Comparison of ENCODE assay signal across 14 cellular contexts in genomic region chr3:160616721-160617120, GRCh38. TPM values are rescaled to one million over a fixed set of nuclear protein-coding genes. Genes with fewer than 3 reads are reported as not detected.
DNase-seq lines count a peak whose midpoint lies in the region; ATAC-seq and TF ChIP-seq lines count a peak whose summit lies in the region.
"Had no signal": no experiment of that assay in that cellular context is flagged by ENCODE, and none has a peak within 500 bp of the region (broad histone marks: within the 10 kb centered on the region; RNA-seq: fewer than 3 reads in every experiment).

No MANE protein-coding gene starts in this region.

- no peaks in the 10 kb centered on the region for H3K36me3 ChIP-seq in mesenchymal stem cell (ENCODE audit: control insufficient read depth in 1 of 2, insufficient read depth in 2 of 2, low read depth in 1 of 2, low read length in 2 of 2)

- no peak overlapping the region for H3K4me2 ChIP-seq in mesenchymal stem cell (ENCODE audit: low read length, poor library complexity, severe bottlenecking)

- H3K23ac ChIP-seq in mesenchymal stem cell (ENCODE audit: low read length in 2 of 2): no peak overlapping the region

- ATAC-seq in GM21529 (IDR thresholded peaks at IDR 0.05; ENCODE audit: unreplicated experiment) (no peak), HG02678 (IDR thresholded peaks at IDR 0.05; ENCODE audit: unreplicated experiment) (no peak)
- ATAC-seq: activated CD8-positive, alpha-beta memory T cell treated with anti-CD3 and anti-CD28 coated beads, Interleukin-2, amount 10 ng/mL, durations not matched to agents 7 days and 5 days had no signal

- H2AFZ ChIP-seq in mesenchymal stem cell (ENCODE audit: low read depth, low read length): no peak overlapping the region

- no peaks in the 10 kb centered on the region for H3K4me1 ChIP-seq in mesenchymal stem cell (ENCODE audit: control insufficient read depth, insufficient read depth, low read depth, low read length)

- POLR2A ChIA-PET in AG04449 (lab: Yijun Ruan, JAX): no interaction called here

- H2AK5ac ChIP-seq in mesenchymal stem cell (ENCODE audit: low read length, severe bottlenecking): no peak overlapping the region

- no peak overlapping the region for H2BK12ac ChIP-seq in mesenchymal stem cell (ENCODE audit: low read length in 2 of 2)

- CTCF ChIA-PET in AG04449 (lab: Yijun Ruan, JAX): no interaction called here

- peak overlapping the region; percentile 5 for H3K9ac ChIP-seq in mesenchymal stem cell (ENCODE audit: low read length)

- H3K4ac ChIP-seq in mesenchymal stem cell (ENCODE audit: low read depth in 1 of 2, low read length in 2 of 2): no peak overlapping the region

- 54% methylated on average over 2 of the region's 2 CpGs for WGBS in mesenchymal stem cell

- no peak overlapping the region for H3K4me3 ChIP-seq in AG04449 (ENCODE audit: low read depth, low read length)
- no peak overlapping the region for H3K4me3 ChIP-seq in epithelial cell of esophagus (ENCODE audit: low read length)
- no peak overlapping the region for H3K4me3 ChIP-seq in mesenchymal stem cell (ENCODE audit: insufficient read depth in 1 of 2, low read depth in 1 of 2, low read length in 2 of 2)

- no peak overlapping the region for H3K27ac ChIP-seq in mesenchymal stem cell (ENCODE audit: low read length, poor library complexity, severe bottlenecking)

- peak overlapping the region in 1 of 2 experiments; percentile 1 for H3K18ac ChIP-seq in mesenchymal stem cell (ENCODE audit: low read depth in 1 of 2, low read length in 2 of 2)

- no peaks in the 10 kb centered on the region for H3K9me3 ChIP-seq in mesenchymal stem cell (ENCODE audit: control insufficient read depth, low read length)

- H2BK5ac ChIP-seq in mesenchymal stem cell (ENCODE audit: low read depth, low read length, poor library complexity, severe bottlenecking): no peak overlapping the region

- H3K14ac ChIP-seq in mesenchymal stem cell (ENCODE audit: low read length in 2 of 2): no peak overlapping the region

- no peak overlapping the region for H2BK120ac ChIP-seq in mesenchymal stem cell (ENCODE audit: low read depth, low read length)

- DNase-seq in AG04449 (ENCODE audit: low read depth, low spot score) (peak; percentile 21), LHCN-M2 (ENCODE audit: low read depth) (peak; percentile 60), epithelial cell of esophagus (ENCODE audit: low read depth) (peak; percentile 70), mesenchymal stem cell (peak; percentile 42), NCI-H1436 (lab: John Stamatoyannopoulos, UW) (no peak), iPS-NIHi7 (ENCODE audit: extremely low spot score) (no peak)
- DNase-seq: activated CD8-positive, alpha-beta memory T cell treated with anti-CD3 and anti-CD28 coated beads, Interleukin-2, amount 10 ng/mL, durations not matched to agents 7 days and 5 days; amniotic stem cell; left cardiac atrium; NCI-H510A; SHP77; stimulated activated CD4-positive, alpha-beta T cell treated with anti-CD3 and anti-CD28 coated beads, Interleukin-4, amount 100 ng/mL, for 4 hours had no signal

- no peak overlapping the region for H4K8ac ChIP-seq in mesenchymal stem cell (ENCODE audit: low read length)

- H3K79me1 ChIP-seq in mesenchymal stem cell (replicated peaks; ENCODE audit: low read length, poor library complexity, severe bottlenecking): no peaks in the 10 kb centered on the region

- peaks cover 0 to 14% of the 10 kb centered on the region in 2 experiments for H3K27me3 ChIP-seq in mesenchymal stem cell (ENCODE audit: control insufficient read depth in 1 of 2, insufficient read depth in 1 of 2, low read length in 2 of 2)

- H4K91ac ChIP-seq in mesenchymal stem cell (ENCODE audit: low read length): no peak overlapping the region

- TF ChIP-seq CTCF in AG04449 (IDR thresholded peaks at IDR 0.05; ENCODE audit: insufficient read depth, low read length, missing control alignments) (no peak), epithelial cell of esophagus (IDR thresholded peaks at IDR 0.05; ENCODE audit: insufficient read depth, low read depth, low read length, missing control alignments) (no peak)

- no peak overlapping the region for H2BK15ac ChIP-seq in mesenchymal stem cell (ENCODE audit: low read depth, poor library complexity, severe bottlenecking)

RNA-seq across cellular contexts. Expression of gene KPNA4, which starts 51.4 kb away (rescaled TPM):
- 26.7 and 29.4 TPM in 2 replicates for total RNA-seq in LHCN-M2 (2014; rRNA removed)
- 22.1 TPM for polyA plus RNA-seq in LHCN-M2 (2012)
- 22.4 TPM for polyA plus RNA-seq in mesenchymal stem cell (2013, experiment 1 of 2)
- 25.8 TPM for polyA plus RNA-seq in mesenchymal stem cell (2013, experiment 2 of 2)

Comparison
In these comparisons a context has a peak if more than half of its experiments do, and no peak if none do; other contexts are left out.
1. DNase-seq: peak in AG04449 (single experiment), LHCN-M2 (single experiment), epithelial cell of esophagus (single experiment) and mesenchymal stem cell (single experiment); none in NCI-H1436 (single experiment) and iPS-NIHi7 (single experiment).